10 cellular contexts compared by ENCODE assay signal in the genomic region with DNA sequence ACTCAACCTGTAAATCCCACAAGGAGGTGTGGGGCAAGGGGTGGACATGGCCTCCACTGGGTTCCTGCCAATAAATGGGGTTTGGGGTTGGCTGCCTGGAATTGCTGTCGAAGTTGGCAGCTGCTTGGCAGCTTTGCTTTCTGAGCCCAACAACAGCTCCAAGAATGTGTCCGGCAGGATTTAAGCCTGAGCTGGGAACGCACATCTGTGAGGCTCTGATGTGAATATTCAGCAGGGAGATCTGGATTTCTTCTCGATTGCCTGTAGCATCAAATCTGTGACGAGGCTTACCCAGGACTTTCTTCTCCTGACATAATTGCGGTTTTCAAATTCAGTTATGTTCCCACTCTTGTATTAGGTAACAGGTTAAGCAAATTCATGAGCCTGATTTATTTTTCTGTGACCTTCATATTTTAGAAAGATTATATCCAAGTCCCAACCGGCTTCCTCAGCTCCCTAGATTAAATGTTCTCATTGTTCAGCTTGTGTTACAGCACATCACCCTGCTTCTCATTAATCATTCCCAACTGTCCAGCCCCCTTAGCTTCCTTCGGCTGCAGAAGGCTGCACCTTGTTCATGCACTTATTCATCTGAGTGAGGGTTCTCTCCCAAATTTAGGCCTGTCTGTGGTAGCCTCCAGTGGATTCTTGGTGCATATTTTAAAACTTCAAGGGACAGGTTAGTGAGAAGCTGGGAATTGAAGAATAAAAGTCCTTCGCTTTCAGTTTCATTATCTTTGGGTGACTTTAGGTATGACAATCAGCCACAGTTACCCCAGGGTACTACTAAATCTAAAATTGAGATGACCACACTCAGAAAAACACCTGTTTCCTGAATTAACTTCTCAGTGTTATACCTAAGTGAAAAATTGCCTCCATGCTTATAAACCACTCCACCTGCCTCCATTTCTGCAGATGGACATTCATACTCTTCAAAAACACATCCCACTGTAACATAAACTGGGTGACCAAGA.
DNase-seq lines count a peak whose midpoint lies in the region; ATAC-seq, FAIRE-seq and TF ChIP-seq lines count a peak whose summit lies in the region.
"Had no signal": no experiment of that assay in that cellular context is flagged by ENCODE, and none has a peak within 500 bp of the region (broad histone marks: within the 10 kb centered on the region; RNA-seq: fewer than 3 reads in every experiment).

No MANE protein-coding gene starts in this region.

- 0 out of 2 replicates have a peak overlapping the region, but pooled peaks have one; percentile 46 for H2AFZ ChIP-seq in MM.1S (ENCODE audit: low read length)

- H3K27me3 ChIP-seq in MM.1S (replicated peaks; ENCODE audit: insufficient read depth, low read length), result no peaks in the 10 kb centered on the region
- H3K27me3 ChIP-seq: spleen had no signal

- FAIRE-seq in H54 (lab: Jason Lieb, UNC), result no peak

- intact Hi-C loops in mucosa of descending colon (cut with DNase I, micrococcal nuclease), result no loop called here

- H3K4me2 ChIP-seq in MM.1S (ENCODE audit: low read depth, low read length), result peak overlapping the region; percentile 63

- no peak for TF ChIP-seq POLR2A in H54 (IDR thresholded peaks at IDR 0.05; ENCODE audit: low read depth, low read length)

- peak overlapping the region; percentile 23; the same call in 1 of the 2 replicates for H3K4me3 ChIP-seq in MM.1S (ENCODE audit: low read length)
- no peak overlapping the region for H3K4me3 ChIP-seq in retinal pigment epithelial cell (ENCODE audit: low read length)
- H3K4me3 ChIP-seq in mucosa of descending colon, result no peak overlapping the region
- H3K4me3 ChIP-seq: spleen had no signal

- DNase-seq in MM.1S, result peak; percentile 71
- peak; percentile 73 for DNase-seq in retinal pigment epithelial cell (ENCODE audit: low read depth)
- no peak for DNase-seq in H54 (ENCODE audit: insufficient read length, low spot score)
- no peak for DNase-seq in mucosa of descending colon
- DNase-seq in activated CD4-positive, alpha-beta T cell treated with anti-CD3 and anti-CD28 coated beads, Interleukin-2, amount 50 U/mL, for 4 hours, result no peak
- DNase-seq in DMS79 treated with DMSO at 0.1 percent for 48 hours (lab: John Stamatoyannopoulos, UW), result no peak
- DNase-seq: activated effector memory CD4-positive, alpha-beta T cell treated with Interleukin-2 at 50 U/mL for 16 hours; spleen had no signal

- H3K36me3 ChIP-seq in MM.1S (replicated peaks; ENCODE audit: insufficient read depth, low read length) (no peaks in the 10 kb centered on the region), mucosa of descending colon (ENCODE audit: low read depth) (no peaks in the 10 kb centered on the region)

- ATAC-seq in GM19328 (IDR thresholded peaks at IDR 0.05; ENCODE audit: unreplicated experiment) (peak; percentile 65), HG02678 (IDR thresholded peaks at IDR 0.05; ENCODE audit: unreplicated experiment) (peak; percentile 70), mucosa of descending colon (no peak)

- peak overlapping the region; percentile 55; the same call in 1 of the 2 replicates for H3K27ac ChIP-seq in MM.1S (ENCODE audit: low read length)

- H3K9me3 ChIP-seq in MM.1S (replicated peaks; ENCODE audit: insufficient read depth, low read length), result no peaks in the 10 kb centered on the region
- H3K9me3 ChIP-seq in mucosa of descending colon, result no peaks in the 10 kb centered on the region
- H3K9me3 ChIP-seq: spleen had no signal

- H3K9me2 ChIP-seq in MM.1S (replicated peaks; ENCODE audit: insufficient read depth, low read length), result no peaks in the 10 kb centered on the region

- H4K20me1 ChIP-seq in MM.1S (ENCODE audit: insufficient read depth, low read length), result no peaks in the 10 kb centered on the region

- H3K4me1 ChIP-seq in MM.1S (ENCODE audit: low read length) (peaks cover 12% of the 10 kb centered on the region; the same call in 1 of the 2 replicates), mucosa of descending colon (ENCODE audit: low read depth) (no peaks in the 10 kb centered on the region)

- H3K79me2 ChIP-seq in MM.1S (ENCODE audit: low read length), result no peaks in the 10 kb centered on the region

- H3K9ac ChIP-seq in MM.1S (ENCODE audit: low read length), result peak overlapping the region; percentile 20; the same call in 1 of the 2 replicates

- H3F3A ChIP-seq in MM.1S (ENCODE audit: insufficient read depth, low read length), result peaks cover 7% of the 10 kb centered on the region

- TF ChIP-seq CTCF in MM.1S (IDR thresholded peaks at IDR 0.05; ENCODE audit: low read length), result no peak
- no peak for TF ChIP-seq CTCF in retinal pigment epithelial cell (conservative IDR thresholded peaks at IDR 0.05; ENCODE audit: low read depth, low read length)
- no peak for TF ChIP-seq CTCF in mucosa of descending colon (IDR thresholded peaks at IDR 0.05)

Comparison
In these comparisons a context has a peak if more than half of its experiments do, and no peak if none do; other contexts are left out.
1. DNase-seq: peak in MM.1S (single experiment) and retinal pigment epithelial cell (single experiment); none in H54 (single experiment), mucosa of descending colon (0 of 3), activated CD4-positive, alpha-beta T cell treated with anti-CD3 and anti-CD28 coated beads, Interleukin-2, amount 50 U/mL, for 4 hours (0 of 2) and DMS79 treated with DMSO at 0.1 percent for 48 hours (single experiment).